ENCODE assay signal across 11 cellular contexts in genomic region chr20:21512634-21513180, GRCh38. TPM values are rescaled to one million over a fixed set of nuclear protein-coding genes. Genes with fewer than 3 reads are reported as not detected.
A peak's percentile ranks its signal among the peaks of the same experiment; 100 is the strongest.
DNase-seq lines count a peak whose midpoint lies in the region; FAIRE-seq and TF ChIP-seq lines count a peak whose summit lies in the region.
"Had no signal": no experiment of that assay in that cellular context is flagged by ENCODE, and none has a peak within 500 bp of the region (broad histone marks: within the 10 kb centered on the region; RNA-seq: fewer than 3 reads in every experiment).

No MANE protein-coding gene starts in this region.

- H3K4me3 ChIP-seq in H7 (ENCODE audit: insufficient read depth, low read depth, low read length) (no peak overlapping the region), neural progenitor cell (no peak overlapping the region), ovary (no peak overlapping the region)
- H3K4me3 ChIP-seq: body of pancreas had no signal

- H3K27me3 ChIP-seq in H7 (ENCODE audit: control insufficient read depth, insufficient read depth, low read length) (peaks cover 92% of the 10 kb centered on the region), neural progenitor cell (peaks cover 100% of the 10 kb centered on the region), ovary (peaks cover 3% of the 10 kb centered on the region)

- peaks cover 28% of the 10 kb centered on the region for H3K4me1 Mint-ChIP-seq in neural progenitor cell

- no peak for TF ChIP-seq EP300 in ovary (IDR thresholded peaks at IDR 0.05)

- H3K4me2 ChIP-seq in neural progenitor cell, result peak overlapping the region; percentile 82

- H3K36me3 Mint-ChIP-seq in neural progenitor cell, result no peaks in the 10 kb centered on the region

- H3K27ac ChIP-seq in cingulate gyrus (ENCODE audit: low read depth, low read length), result peak overlapping the region; percentile 88
- H3K27ac ChIP-seq in neural progenitor cell, result no peak overlapping the region
- no peak overlapping the region for H3K27ac ChIP-seq in ovary
- H3K27ac ChIP-seq: body of pancreas had no signal

- H3F3A ChIP-seq in neural progenitor cell (ENCODE audit: low read depth), result peaks cover 55% of the 10 kb centered on the region

- no peaks in the 10 kb centered on the region for H3K36me3 ChIP-seq in H7 (replicated peaks; ENCODE audit: control insufficient read depth, insufficient read depth, low read length)
- H3K36me3 ChIP-seq in neural progenitor cell, result no peaks in the 10 kb centered on the region
- no peaks in the 10 kb centered on the region for H3K36me3 ChIP-seq in ovary

- peaks cover 79% of the 10 kb centered on the region for H3K27me3 Mint-ChIP-seq in neural progenitor cell (ENCODE audit: insufficient read depth, low read depth)

- no peak overlapping the region for H2AFZ ChIP-seq in neural progenitor cell (replicated peaks)

- WGBS in ovary, 3 donors, result 1 to 3% (median 1%) methylated on average over 33 to 34 of the region's 34 CpGs

- TF ChIP-seq POLR2A in ovary (IDR thresholded peaks at IDR 0.05) (no peak), GM12891 (IDR thresholded peaks at IDR 0.05; ENCODE audit: low read depth, low read length) (no peak)

- H3K9me3 ChIP-seq in neural progenitor cell (ENCODE audit: low read depth), result no peaks in the 10 kb centered on the region
- no peaks in the 10 kb centered on the region for H3K9me3 ChIP-seq in ovary
- H3K9me3 ChIP-seq: body of pancreas had no signal

- H3K4me3 Mint-ChIP-seq in neural progenitor cell, result no peak overlapping the region

- H3K27ac Mint-ChIP-seq in neural progenitor cell, result no peak overlapping the region

- FAIRE-seq in GM12891 (lab: Jason Lieb, UNC), result no peak

- peaks cover 100% of the 10 kb centered on the region for H4K20me1 ChIP-seq in neural progenitor cell (ENCODE audit: low read depth)

- no peaks in the 10 kb centered on the region for H3K79me2 ChIP-seq in neural progenitor cell (ENCODE audit: low read depth)

- intact Hi-C loops in ovary (cut with DNase I), result no loop called here

- H3K9me3 Mint-ChIP-seq in neural progenitor cell, result no peaks in the 10 kb centered on the region

- H3K4me1 ChIP-seq in neural progenitor cell (peaks cover 62% of the 10 kb centered on the region), ovary (ENCODE audit: insufficient read depth) (peaks cover 10% of the 10 kb centered on the region)

- peak; percentile 35 for DNase-seq in AG08396 (ENCODE audit: low spot score)
- DNase-seq in H7, result peak; percentile 79
- DNase-seq in neural progenitor cell (ENCODE audit: low spot score), result peak; percentile 42
- no peak for DNase-seq in cerebellum (ENCODE audit: low spot score)
- no peak for DNase-seq in ovary
- no peak for DNase-seq in GM12891 (ENCODE audit: insufficient read length, low spot score)
- DNase-seq in NCI-H748 treated with DMSO at 0.1 percent for 48 hours (lab: John Stamatoyannopoulos, UW), result no peak
- DNase-seq: body of pancreas, GF-D8, NCI-H2171 had no signal

- TF ChIP-seq CTCF in neural progenitor cell (IDR thresholded peaks at IDR 0.05) (no peak), ovary (IDR thresholded peaks at IDR 0.05) (no peak)

- H3K9ac ChIP-seq in neural progenitor cell, result no peak overlapping the region

TF ChIP-seq in GM12891, 5 proteins besides CTCF, POLR2A, EP300 and RAD21:
- no peak for TF ChIP-seq PAX5 (IDR thresholded peaks at IDR 0.05; ENCODE audit: insufficient read depth, low read length, severe bottlenecking)
- no peak for TF ChIP-seq SPI1 (IDR thresholded peaks at IDR 0.05; ENCODE audit: low read depth, low read length)
- no peak for TF ChIP-seq POLR2AphosphoS5 (IDR thresholded peaks at IDR 0.05; ENCODE audit: low read depth, low read length)
- TF ChIP-seq POU2F2 (IDR thresholded peaks at IDR 0.05; ENCODE audit: low read depth, low read length), result no peak
- no peak for TF ChIP-seq TAF1 (IDR thresholded peaks at IDR 0.05; ENCODE audit: low read depth, low read length)

RNA-seq across cellular contexts. Expression of gene NKX2-2, which starts 1.2 kb away (rescaled TPM):
- 0.45 TPM in 1 of 2 replicates, not detected in the other for total RNA-seq in H7 (2014; rRNA removed; shearing (Covaris generic))
- total RNA-seq in neural progenitor cell (ENCODE audit: low replicate concordance), result not detected in 2 replicates
- 2.4 TPM for total RNA-seq in cerebellum
- total RNA-seq in ovary, result not detected
- polyA plus RNA-seq in ovary, result not detected
- not detected for polyA plus RNA-seq in GM12891 (2012; ENCODE audit: low read depth, missing spikeins)

Comparison
In these comparisons a context has a peak if more than half of its experiments do, and no peak if none do; other contexts are left out.
1. DNase-seq: peak in AG08396 (single experiment), H7 (single experiment) and neural progenitor cell (single experiment); none in cerebellum (single experiment), ovary (0 of 5), GM12891 (single experiment) and NCI-H748 treated with DMSO at 0.1 percent for 48 hours (single experiment).